ENCODE assay signal across 15 cellular contexts in the genomic region with DNA sequence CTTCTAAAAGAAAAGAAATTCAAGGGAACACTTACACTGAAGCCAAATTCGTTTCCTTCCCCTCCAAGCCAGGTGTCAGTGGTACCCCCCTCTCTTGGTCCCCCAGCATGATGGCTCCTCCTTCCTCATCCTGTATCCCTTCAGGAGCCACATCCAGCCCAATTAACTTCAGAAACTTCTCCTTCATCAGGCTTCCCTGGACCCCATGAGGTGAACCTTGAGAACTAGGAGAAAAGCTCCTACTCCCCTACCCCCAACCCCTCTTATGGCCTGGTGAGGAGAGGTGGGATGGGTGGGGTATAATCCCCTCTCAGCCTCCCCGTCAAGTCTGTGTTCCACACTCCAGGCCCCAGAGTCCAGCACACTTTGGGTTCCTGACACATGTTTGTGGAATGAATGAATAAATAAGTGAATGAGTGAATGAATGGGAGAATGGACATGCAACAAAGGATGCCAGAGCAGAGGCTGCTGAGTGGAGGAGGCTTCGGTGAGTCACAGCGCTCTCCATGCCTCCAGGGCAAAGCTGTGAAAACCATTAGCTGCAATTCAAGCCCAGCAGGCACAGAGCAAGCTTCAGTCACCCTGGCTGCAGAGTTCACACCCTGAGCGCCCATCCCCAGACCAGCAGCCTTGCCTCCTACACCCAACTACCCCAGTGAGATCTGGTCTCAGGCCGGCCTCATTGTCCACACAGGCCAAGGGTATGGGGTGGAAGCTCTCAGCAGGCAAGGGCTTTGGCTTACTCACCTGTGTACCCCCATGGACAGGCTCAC. TPM values are rescaled to one million over a fixed set of nuclear protein-coding genes. Genes with fewer than 3 reads are reported as not detected.
DNase-seq lines count a peak whose midpoint lies in the region; ATAC-seq and TF ChIP-seq lines count a peak whose summit lies in the region.
"Had no signal": no experiment of that assay in that cellular context is flagged by ENCODE, and none has a peak within 500 bp of the region (broad histone marks: within the 10 kb centered on the region; RNA-seq: fewer than 3 reads in every experiment).

No MANE protein-coding gene starts in this region.

- BruUV-seq in MCF 10A (replicated peaks; lab: Mats Ljungman, UMichigan), result no TSS peak
- no TSS peak for BruUV-seq in Caco-2 (replicated peaks; lab: Mats Ljungman, UMichigan)

- H3K4me3 Mint-ChIP-seq in MCF 10A (ENCODE audit: unreplicated experiment), result no peak overlapping the region
- no peak overlapping the region for H3K4me3 Mint-ChIP-seq in Caco-2 (ENCODE audit: unreplicated experiment)

- no peak overlapping the region for H3K27ac ChIP-seq in breast epithelium
- H3K27ac ChIP-seq: upper lobe of left lung had no signal

- intact Hi-C loops in MCF 10A (cut with micrococcal nuclease), result no loop called here
- intact Hi-C loops in breast epithelium (cut with DNase I; ENCODE audit: low total_unique reads), result no loop called here
- intact Hi-C loops in sciatic nerve (cut with DNase I), result no loop called here
- intact Hi-C loops in Caco-2 (cut with micrococcal nuclease; ENCODE audit: unreplicated experiment), result no loop called here

- POLR2A ChIA-PET in MCF 10A (lab: Yijun Ruan, JAX), result interaction anchor here (1.2 to 1.9 kb wide), 4 partner anchors 12 to 185 kb away, joined by 4 to 5 read pairs (median 4); partner anchors contain the start of gene ATF3
- POLR2A ChIA-PET in Caco-2 (lab: Charles Lee), result no interaction called here

- no peaks in the 10 kb centered on the region for H3K4me1 ChIP-seq in breast epithelium
- H3K4me1 ChIP-seq in NT2/D1 (ENCODE audit: insufficient read depth, insufficient read length), result peaks cover 9% of the 10 kb centered on the region
- no peaks in the 10 kb centered on the region for H3K4me1 ChIP-seq in Caco-2
- H3K4me1 ChIP-seq: upper lobe of left lung had no signal

- no peaks in the 10 kb centered on the region for H3K36me3 Mint-ChIP-seq in MCF 10A (ENCODE audit: insufficient read depth, unreplicated experiment)
- H3K36me3 Mint-ChIP-seq in Caco-2 (ENCODE audit: insufficient read depth, unreplicated experiment), result no peaks in the 10 kb centered on the region

- H3K4me1 Mint-ChIP-seq in MCF 10A (ENCODE audit: insufficient read depth, unreplicated experiment) (peaks cover 7% of the 10 kb centered on the region), Caco-2 (ENCODE audit: low read depth, unreplicated experiment) (no peaks in the 10 kb centered on the region)

- H3K9me3 ChIP-seq in breast epithelium (no peaks in the 10 kb centered on the region), NT2/D1 (ENCODE audit: insufficient read depth, low read length) (peaks cover 5% of the 10 kb centered on the region; the same call in 1 of the 2 replicates), Caco-2 (no peaks in the 10 kb centered on the region)
- H3K9me3 ChIP-seq: upper lobe of left lung had no signal

- H3K36me3 ChIP-seq in breast epithelium (no peaks in the 10 kb centered on the region), NT2/D1 (ENCODE audit: insufficient read depth, insufficient read length, low read length) (no peaks in the 10 kb centered on the region), Caco-2 (ENCODE audit: control insufficient read depth, insufficient read depth, low read length) (no peaks in the 10 kb centered on the region)
- H3K36me3 ChIP-seq: upper lobe of left lung had no signal

- DNase-seq in MCF 10A (ENCODE audit: unreplicated experiment) (peak; percentile 92), breast epithelium (ENCODE audit: low spot score in 2 of 2) (no peak), NT2/D1 (ENCODE audit: low read depth, low spot score) (peak; percentile 74), epithelial cell of esophagus (ENCODE audit: low read depth) (peak; percentile 85), sciatic nerve (ENCODE audit: low spot score) (peak; percentile 34), Caco-2 (no peak)
- no peak for DNase-seq in stimulated activated CD4-positive, alpha-beta T cell treated with anti-CD3 and anti-CD28 coated beads, Interleukin-15, amount 100 ng/mL, for 24 hours
- DNase-seq: activated CD8-positive, alpha-beta memory T cell treated with anti-CD3 and anti-CD28 coated beads, Interleukin-2, amount 50 U/mL, for 4 hours; cortex of kidney; NCI-H1105 treated with DMSO at 0.1 percent for 48 hours; NCI-H524 treated with DMSO at 0.1 percent for 48 hours; stimulated activated CD8-positive, alpha-beta memory T cell treated with anti-CD3 and anti-CD28 coated beads, Interleukin-4, amount 100 ng/mL, for 48 hours; upper lobe of left lung had no signal

- CTCF ChIA-PET in MCF 10A (lab: Yijun Ruan, JAX), result interaction anchor here (0.7 to 2.1 kb wide), 3 partner anchors 13 to 200 kb away, joined by 4 to 7 read pairs (median 5); no protein-coding TSS in a partner anchor
- CTCF ChIA-PET in Caco-2 (lab: Charles Lee), result interaction anchor here (1.0 kb wide), 1 partner anchor 9 kb away, joined by 3 read pairs; no protein-coding TSS in a partner anchor

- H3K9me3 Mint-ChIP-seq in MCF 10A (ENCODE audit: unreplicated experiment) (no peaks in the 10 kb centered on the region), Caco-2 (ENCODE audit: unreplicated experiment) (no peaks in the 10 kb centered on the region)

- peaks cover 0 to 4% of the 10 kb centered on the region in 2 donors for H3K27me3 ChIP-seq in breast epithelium
- H3K27me3 ChIP-seq in NT2/D1 (ENCODE audit: insufficient read depth, insufficient read length), result no peaks in the 10 kb centered on the region
- no peaks in the 10 kb centered on the region for H3K27me3 ChIP-seq in Caco-2 (replicated peaks; ENCODE audit: control insufficient read depth, insufficient read depth, low read length)
- H3K27me3 ChIP-seq: upper lobe of left lung had no signal

- H3K4me3 ChIP-seq in breast epithelium (no peak overlapping the region), NT2/D1 (ENCODE audit: insufficient read length, low read depth) (no peak overlapping the region), epithelial cell of esophagus (ENCODE audit: low read length) (no peak overlapping the region), Caco-2 (ENCODE audit: low read depth, low read length) (no peak overlapping the region)
- H3K4me3 ChIP-seq: upper lobe of left lung had no signal

- H3K9ac ChIP-seq in NT2/D1 (ENCODE audit: insufficient read length, low read depth), result no peak overlapping the region

- H3K27me3 Mint-ChIP-seq in MCF 10A (ENCODE audit: insufficient read depth, unreplicated experiment), result peaks cover 31% of the 10 kb centered on the region
- H3K27me3 Mint-ChIP-seq in Caco-2 (ENCODE audit: insufficient read depth, unreplicated experiment), result peaks cover 7% of the 10 kb centered on the region

- no peak for TF ChIP-seq POLR2A in breast epithelium (IDR thresholded peaks at IDR 0.05)

- H3K27ac Mint-ChIP-seq in MCF 10A (ENCODE audit: low read depth, unreplicated experiment) (no peak overlapping the region), Caco-2 (ENCODE audit: unreplicated experiment) (no peak overlapping the region)
- H3K27ac Mint-ChIP-seq: progenitor cell of endocrine pancreas had no signal

- ATAC-seq in sciatic nerve (no peak), GM21723 (IDR thresholded peaks at IDR 0.05; ENCODE audit: unreplicated experiment) (no peak)

- TF ChIP-seq CTCF in MCF 10A (IDR thresholded peaks at IDR 0.05; ENCODE audit: unreplicated experiment), result no peak
- TF ChIP-seq CTCF in breast epithelium (IDR thresholded peaks at IDR 0.05), result no peak
- TF ChIP-seq CTCF in epithelial cell of esophagus (IDR thresholded peaks at IDR 0.05; ENCODE audit: insufficient read depth, low read depth, low read length, missing control alignments), result no peak
- TF ChIP-seq CTCF in Caco-2 (IDR thresholded peaks at IDR 0.05; ENCODE audit: insufficient read depth in 1 of 2, low read depth in 1 of 2, low read length in 1 of 2, severe bottlenecking in 1 of 2, unreplicated experiment in 1 of 2), result no peak

RNA-seq across cellular contexts. Expression of gene BATF3, which starts 43.8 kb away (rescaled TPM):
- total RNA-seq in MCF 10A (2022) (0.96 and 1.5 TPM in 2 replicates), breast epithelium (1 to 10 TPM; 1.0 to 7.5 (median 1.9) TPM), sciatic nerve (6.5 TPM), Caco-2 (2022) (0.23 and 0.42 TPM in 2 replicates)

RNA-seq across cellular contexts. Expression of gene ATF3, which starts 47.3 kb away (rescaled TPM):
- total RNA-seq in MCF 10A (2022), result 85.3 and 114 TPM in 2 replicates
- 10 to 100 TPM in 2 of 3 donors, 1 to 10 TPM in 1; 6.7 to 90.9 (median 26.9) TPM for total RNA-seq in breast epithelium
- total RNA-seq in sciatic nerve, result 32.4 TPM
- total RNA-seq in Caco-2 (2022), result 21.8 and 25.8 TPM in 2 replicates

Comparison
In these comparisons a context has a peak if more than half of its experiments do, and no peak if none do; other contexts are left out.
1. DNase-seq: peak in MCF 10A (single experiment), NT2/D1 (single experiment), epithelial cell of esophagus (single experiment) and sciatic nerve (single experiment); none in breast epithelium (0 of 2), stimulated activated CD4-positive, alpha-beta T cell treated with anti-CD3 and anti-CD28 coated beads, Interleukin-15, amount 100 ng/mL, for 24 hours (single experiment) and Caco-2 (0 of 2).